Comparison of ENCODE assay signal across 18 cellular contexts in genomic region chr4:80016506-80016905, GRCh38. TPM values are rescaled to one million over a fixed set of nuclear protein-coding genes. Genes with fewer than 3 reads are reported as not detected.
DNase-seq lines count a peak whose midpoint lies in the region; ATAC-seq and TF ChIP-seq lines count a peak whose summit lies in the region.
"Had no signal": no experiment of that assay in that cellular context is flagged by ENCODE, and none has a peak within 500 bp of the region (broad histone marks: within the 10 kb centered on the region; RNA-seq: fewer than 3 reads in every experiment).

No MANE protein-coding gene starts in this region.

- TF ChIP-seq CTCF in HL-60 (IDR thresholded peaks at IDR 0.05; ENCODE audit: insufficient read depth, low read length) (no peak), RWPE2 (IDR thresholded peaks at IDR 0.05; ENCODE audit: poor library complexity, severe bottlenecking) (no peak), transverse colon (IDR thresholded peaks at IDR 0.05) (no peak)

- in situ Hi-C loops in transverse colon (cut with MboI; ENCODE audit: low pct_ligation_motif_present in 1 of 4, low pct_unique_long_range_greater_than_20kb in 1 of 4, low sequenced_read_pairs in 3 of 4): no loop called here

- H3K9me3 ChIP-seq in RWPE2 (ENCODE audit: severe bottlenecking) (no peaks in the 10 kb centered on the region), transverse colon (no peaks in the 10 kb centered on the region)

- H3K27ac ChIP-seq in HL-60 (replicated peaks): peak overlapping the region; percentile 71
- H3K27ac ChIP-seq in RWPE2 (ENCODE audit: poor library complexity, severe bottlenecking): peak overlapping the region; percentile 80
- H3K27ac ChIP-seq in transverse colon: peak overlapping the region in 3 of 4 donors; percentile 38 to 60 (median 48)

- H3K4me3 ChIP-seq in HL-60 (replicated peaks; ENCODE audit: insufficient read depth, low read length): no peak overlapping the region
- H3K4me3 ChIP-seq in RWPE2 (ENCODE audit: severe bottlenecking): no peak overlapping the region
- no peak overlapping the region for H3K4me3 ChIP-seq in transverse colon

- H3K4me1 ChIP-seq in RWPE2 (ENCODE audit: insufficient read depth, poor library complexity, severe bottlenecking): peaks cover 26% of the 10 kb centered on the region
- peaks cover 2 to 38% (median 4%) of the 10 kb centered on the region in 4 donors for H3K4me1 ChIP-seq in transverse colon

- no peaks in the 10 kb centered on the region for H3K27me3 ChIP-seq in HL-60 (ENCODE audit: insufficient read depth, poor library complexity, severe bottlenecking)
- no peaks in the 10 kb centered on the region for H3K27me3 ChIP-seq in RWPE2 (ENCODE audit: insufficient read depth, poor library complexity, severe bottlenecking)
- H3K27me3 ChIP-seq in transverse colon: no peaks in the 10 kb centered on the region

- no peak for ATAC-seq in RWPE2 (ENCODE audit: low read depth)
- ATAC-seq in HG03280 (IDR thresholded peaks at IDR 0.05; ENCODE audit: unreplicated experiment): no peak
- ATAC-seq: Right ventricle myocardium inferior had no signal

- TF ChIP-seq EP300 in transverse colon (IDR thresholded peaks at IDR 0.05; ENCODE audit: low read depth): no peak

- no peak for TF ChIP-seq POLR2A in transverse colon (IDR thresholded peaks at IDR 0.05)

- H3K36me3 ChIP-seq in RWPE2 (ENCODE audit: low read depth) (peaks cover 75% of the 10 kb centered on the region), transverse colon (peaks cover 0 to 61% (median 14%) of the 10 kb centered on the region in 4 donors)

- peak in 1 of 2 experiments; percentile 11 for DNase-seq in HL-60 (ENCODE audit: low read depth in 1 of 2, low spot score in 1 of 2)
- DNase-seq in RWPE2 (ENCODE audit: low spot score): no peak
- peak; percentile 11 for DNase-seq in glomerular visceral epithelial cell (ENCODE audit: extremely low spot score)
- no peak for DNase-seq in transverse colon
- no peak for DNase-seq in NCI-H2081 (lab: John Stamatoyannopoulos, UW)
- no peak for DNase-seq in activated gamma-delta T cell (lab: John Stamatoyannopoulos, UW)
- DNase-seq: activated CD4-positive, alpha-beta T cell treated with anti-CD3 and anti-CD28 coated beads for 1 hour; activated gamma-delta T cell treated with Interleukin-2 at 50 U/mL for 16 hours; aorta; C1 segment of cervical spinal cord; DMS53; glutamatergic neuron; immature natural killer cell; NCI-H1105; stimulated activated CD4-positive, alpha-beta T cell treated with anti-CD3 and anti-CD28 coated beads, Interleukin-1b, Interleukin-23, amount 100 ng/mL, for 48 hours; substantia nigra had no signal

- intact Hi-C loops in transverse colon (cut with DNase I; ENCODE audit: low total_unique reads): loop anchor here (10.0 kb wide), 1 partner anchor 48 kb away; no protein-coding TSS in a partner anchor

- 89 to 100% methylated on average over 1 of the region's 1 CpG for WGBS in transverse colon (ENCODE audit: low coverage in 1 of 2), 2 donors

RNA-seq across cellular contexts. Expression of gene ANTXR2, which starts 56.5 kb away (rescaled TPM):
- total RNA-seq in transverse colon: 10 to 100 TPM; 46.8 to 89.8 (median 76.0) TPM
